Comparison of ENCODE assay signal across 19 cellular contexts in genomic region chr1:30532621-30533020, GRCh38.
"Had no signal": no experiment of that assay in that cellular context is flagged by ENCODE, and none has a peak within 500 bp of the region (broad histone marks: within the 10 kb centered on the region; RNA-seq: fewer than 3 reads in every experiment).

No MANE protein-coding gene starts in this region.

- H3K4me3 Mint-ChIP-seq: naive B cell; stimulated activated effector memory CD8-positive, alpha-beta T cell treated with anti-CD3 and anti-CD28 coated beads, Interleukin-12 subunit alpha, Interleukin-12 subunit beta, amount 100 ng/mL, for 72 hours; stimulated activated naive CD8-positive, alpha-beta T cell treated with anti-CD3 and anti-CD28 coated beads, Interleukin-15, Interleukin-2, amounts not matched to agents 100 ng/mL and 50 ng/mL, for 24 hours had no signal

- H3K9me3 Mint-ChIP-seq: stimulated activated effector memory CD8-positive, alpha-beta T cell treated with anti-CD3 and anti-CD28 coated beads, Interleukin-12 subunit alpha, Interleukin-12 subunit beta, amount 100 ng/mL, for 72 hours; stimulated activated naive CD8-positive, alpha-beta T cell treated with anti-CD3 and anti-CD28 coated beads, Interleukin-15, Interleukin-2, amounts not matched to agents 100 ng/mL and 50 ng/mL, for 24 hours had no signal

- H3K36me3 ChIP-seq: heart left ventricle, transverse colon had no signal

- H3K36me3 Mint-ChIP-seq: naive B cell; stimulated activated effector memory CD8-positive, alpha-beta T cell treated with anti-CD3 and anti-CD28 coated beads, Interleukin-12 subunit alpha, Interleukin-12 subunit beta, amount 100 ng/mL, for 72 hours had no signal

- H3K4me1 ChIP-seq: testis, transverse colon had no signal

- H3K27me3 ChIP-seq: heart left ventricle, testis, transverse colon had no signal

- H3K9me3 ChIP-seq: testis, transverse colon had no signal

- H3K4me1 Mint-ChIP-seq: naive B cell; stimulated activated effector memory CD8-positive, alpha-beta T cell treated with anti-CD3 and anti-CD28 coated beads, Interleukin-12 subunit alpha, Interleukin-12 subunit beta, amount 100 ng/mL, for 72 hours had no signal

- DNase-seq: cortex of kidney; dorsolateral prefrontal cortex; effector CD8-positive, alpha-beta T cell; heart left ventricle; hippocampal formation; left colon; mesendoderm; naive B cell; right cardiac atrium; small intestine; stimulated activated CD4-positive, alpha-beta T cell treated with anti-CD3 and anti-CD28 coated beads, Interleukin-4, amount 100 ng/mL, for 1 hour; stimulated activated CD8-positive, alpha-beta memory T cell treated with anti-CD3 and anti-CD28 coated beads, Interleukin-4, amount 100 ng/mL, for 48 hours; testis; transverse colon had no signal

- H3K27ac ChIP-seq: dorsolateral prefrontal cortex, heart left ventricle, testis, transverse colon had no signal

- ATAC-seq: esophagus mucosa; heart left ventricle; left colon; right cardiac atrium; stimulated activated effector memory CD8-positive, alpha-beta T cell treated with anti-CD3 and anti-CD28 coated beads, Interleukin-12 subunit alpha, Interleukin-12 subunit beta, amount 100 ng/mL, for 72 hours had no signal

- H3K27ac Mint-ChIP-seq: naive B cell; stimulated activated effector memory CD8-positive, alpha-beta T cell treated with anti-CD3 and anti-CD28 coated beads, Interleukin-12 subunit alpha, Interleukin-12 subunit beta, amount 100 ng/mL, for 72 hours; stimulated activated naive CD8-positive, alpha-beta T cell treated with anti-CD3 and anti-CD28 coated beads, Interleukin-15, Interleukin-2, amounts not matched to agents 100 ng/mL and 50 ng/mL, for 24 hours had no signal

- FAIRE-seq: endometrium, frontal cortex, small intestine had no signal

- H3K4me3 ChIP-seq: dorsolateral prefrontal cortex, heart left ventricle, testis, transverse colon had no signal
